Comparison of ENCODE assay signal across 12 cellular contexts in the genomic region with DNA sequence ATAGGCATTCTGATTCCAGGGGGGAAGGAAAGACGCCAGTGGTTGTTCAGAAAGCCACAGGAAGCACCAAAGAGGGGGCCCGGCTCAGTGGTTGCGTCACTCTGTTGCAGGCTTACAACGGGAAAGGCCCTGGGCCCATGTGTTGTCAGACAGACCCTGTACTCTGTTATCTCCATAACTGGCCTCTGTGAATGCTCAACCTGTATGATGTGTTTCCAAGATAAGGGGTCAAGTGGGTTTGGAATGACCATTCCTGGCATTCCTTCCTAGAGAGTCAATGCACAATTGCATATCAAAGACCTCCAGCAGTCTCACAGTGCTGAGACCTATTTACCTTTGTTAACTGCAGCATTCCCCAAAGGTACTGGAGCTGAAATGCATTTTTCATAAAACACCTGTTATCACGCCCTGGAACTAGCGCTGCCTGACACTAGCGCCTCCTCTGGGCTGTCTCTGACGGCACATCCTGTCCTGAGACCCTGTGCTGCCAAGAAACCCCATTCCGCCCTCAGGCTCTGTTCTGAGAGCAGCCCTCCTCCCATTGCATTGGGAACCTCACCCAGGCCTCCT. TPM values are rescaled to one million over a fixed set of nuclear protein-coding genes. Genes with fewer than 3 reads are reported as not detected.
DNase-seq lines count a peak whose midpoint lies in the region; ATAC-seq, FAIRE-seq and TF ChIP-seq lines count a peak whose summit lies in the region.
"Had no signal": no experiment of that assay in that cellular context is flagged by ENCODE, and none has a peak within 500 bp of the region (broad histone marks: within the 10 kb centered on the region; RNA-seq: fewer than 3 reads in every experiment).

No MANE protein-coding gene starts in this region.

- H2BK120ac ChIP-seq in mesendoderm (ENCODE audit: low read depth, low read length): peak overlapping the region; percentile 83

- H3K4me3 ChIP-seq in CD8-positive, alpha-beta T cell (ENCODE audit: low read depth, low read length): no peak overlapping the region
- H3K4me3 ChIP-seq in HUES64 (ENCODE audit: low read length) (no peak overlapping the region), astrocyte (ENCODE audit: insufficient read depth, low read depth, low read length) (no peak overlapping the region), mesendoderm (ENCODE audit: low read length) (no peak overlapping the region)

- no peaks in the 10 kb centered on the region for H3K36me3 ChIP-seq in CD8-positive, alpha-beta T cell (ENCODE audit: insufficient read depth, low read length)
- H3K36me3 ChIP-seq in HUES64 (ENCODE audit: insufficient read depth, low read length) (no peaks in the 10 kb centered on the region), astrocyte (ENCODE audit: insufficient read depth, low read length) (no peaks in the 10 kb centered on the region), mesendoderm (ENCODE audit: control insufficient read depth, insufficient read depth, low read length) (no peaks in the 10 kb centered on the region)

- H3K4me3 Mint-ChIP-seq in CD8-positive, alpha-beta T cell: no peak overlapping the region
- no peak overlapping the region for H3K4me3 Mint-ChIP-seq in astrocyte (ENCODE audit: unreplicated experiment)
- H3K4me3 Mint-ChIP-seq: activated naive CD4-positive, alpha-beta T cell treated with anti-CD3 and anti-CD28 coated beads, Interleukin-2, amount 10 ng/mL, durations not matched to agents 7 days and 5 days; T-helper 17 cell had no signal

- H3K23ac ChIP-seq in mesendoderm (ENCODE audit: low read length): no peak overlapping the region

- CTCF ChIA-PET in CD8-positive, alpha-beta T cell (lab: Charles Lee): no interaction called here

- no peak overlapping the region for H3K27ac ChIP-seq in CD8-positive, alpha-beta T cell (ENCODE audit: low read depth, low read length)
- H3K27ac ChIP-seq in HUES64 (ENCODE audit: low read depth, low read length) (peak overlapping the region; percentile 87), astrocyte (ENCODE audit: low read depth, low read length) (no peak overlapping the region), mesendoderm (ENCODE audit: low read depth, low read length) (peak overlapping the region; percentile 93)

- intact Hi-C loops in CD8-positive, alpha-beta T cell (cut with DNase I, micrococcal nuclease): no loop called here

- no peak for FAIRE-seq in astrocyte (lab: Jason Lieb, UNC)

- no peaks in the 10 kb centered on the region for H3K27me3 Mint-ChIP-seq in CD8-positive, alpha-beta T cell (ENCODE audit: low read depth)
- no peaks in the 10 kb centered on the region for H3K27me3 Mint-ChIP-seq in astrocyte (ENCODE audit: low read depth, unreplicated experiment)

- 21% methylated on average over 9 of the region's 9 CpGs for WGBS in HUES64
- no CpG with 5 or more reads among the region's 9 CpGs for WGBS in mesendoderm (ENCODE audit: extremely low coverage, insufficient coverage, low lambda C conversion rate)

- H2AFZ ChIP-seq in astrocyte (ENCODE audit: low read depth, low read length): no peak overlapping the region

- H3K9me3 Mint-ChIP-seq in CD8-positive, alpha-beta T cell: no peaks in the 10 kb centered on the region
- no peaks in the 10 kb centered on the region for H3K9me3 Mint-ChIP-seq in astrocyte (ENCODE audit: unreplicated experiment)
- H3K9me3 Mint-ChIP-seq: activated naive CD4-positive, alpha-beta T cell treated with anti-CD3 and anti-CD28 coated beads, Interleukin-2, amount 10 ng/mL, durations not matched to agents 7 days and 5 days had no signal

- no peak overlapping the region for H4K5ac ChIP-seq in mesendoderm (ENCODE audit: low read length)

- H3K27me3 ChIP-seq in CD8-positive, alpha-beta T cell (ENCODE audit: insufficient read depth, low read length): no peaks in the 10 kb centered on the region
- H3K27me3 ChIP-seq in HUES64 (ENCODE audit: insufficient read depth, low read length) (no peaks in the 10 kb centered on the region), astrocyte (ENCODE audit: insufficient read depth, low read length) (no peaks in the 10 kb centered on the region), mesendoderm (ENCODE audit: insufficient read depth, low read length, poor library complexity) (no peaks in the 10 kb centered on the region)

- no peak overlapping the region for H2BK15ac ChIP-seq in mesendoderm (replicated peaks; ENCODE audit: low read depth)

- peak; percentile 61 for ATAC-seq in CD8-positive, alpha-beta T cell
- no peak for ATAC-seq in HG03378 (IDR thresholded peaks at IDR 0.05; ENCODE audit: unreplicated experiment)
- ATAC-seq: T-helper 17 cell had no signal

- H3K4me1 ChIP-seq in CD8-positive, alpha-beta T cell (ENCODE audit: insufficient read depth, low read length): peaks cover 31% of the 10 kb centered on the region
- H3K4me1 ChIP-seq in HUES64 (ENCODE audit: insufficient read depth, low read length): peaks cover 36% of the 10 kb centered on the region
- H3K4me1 ChIP-seq in astrocyte (ENCODE audit: insufficient read depth, low read length): peaks cover 34% of the 10 kb centered on the region
- H3K4me1 ChIP-seq in mesendoderm (ENCODE audit: control insufficient read depth, low read depth, low read length): peaks cover 29% of the 10 kb centered on the region

- H3K56ac ChIP-seq in mesendoderm (ENCODE audit: low read length): peak overlapping the region; percentile 77

- H3K36me3 Mint-ChIP-seq in CD8-positive, alpha-beta T cell: no peaks in the 10 kb centered on the region
- H3K36me3 Mint-ChIP-seq in astrocyte (ENCODE audit: low read depth, unreplicated experiment): peaks cover 5% of the 10 kb centered on the region
- H3K36me3 Mint-ChIP-seq: activated naive CD4-positive, alpha-beta T cell treated with anti-CD3 and anti-CD28 coated beads, Interleukin-2, amount 10 ng/mL, durations not matched to agents 7 days and 5 days had no signal

- no peak overlapping the region for H3K27ac Mint-ChIP-seq in CD8-positive, alpha-beta T cell
- H3K27ac Mint-ChIP-seq in astrocyte (ENCODE audit: unreplicated experiment): peak overlapping the region; percentile 67
- H3K27ac Mint-ChIP-seq: activated naive CD4-positive, alpha-beta T cell treated with anti-CD3 and anti-CD28 coated beads, Interleukin-2, amount 10 ng/mL, durations not matched to agents 7 days and 5 days; T-helper 17 cell had no signal

- peak overlapping the region; percentile 85 for H3K4ac ChIP-seq in mesendoderm (ENCODE audit: low read depth, low read length)

- H3K4me2 ChIP-seq in astrocyte (ENCODE audit: low read length): peak overlapping the region; percentile 10
- no peak overlapping the region for H3K4me2 ChIP-seq in mesendoderm (ENCODE audit: low read length)

- peak overlapping the region; percentile 86 for H2BK5ac ChIP-seq in mesendoderm (ENCODE audit: low read length)

- no peak overlapping the region for H2AK5ac ChIP-seq in mesendoderm (ENCODE audit: low read length)

- H4K8ac ChIP-seq in mesendoderm (ENCODE audit: low read depth, low read length): peak overlapping the region; percentile 98

- TF ChIP-seq CTCF in CD8-positive, alpha-beta T cell (IDR thresholded peaks at IDR 0.05): no peak
- TF ChIP-seq CTCF in astrocyte (IDR thresholded peaks at IDR 0.05; ENCODE audit: insufficient read depth, low read depth, low read length): peak; percentile 12

- H3K9me3 ChIP-seq in CD8-positive, alpha-beta T cell (ENCODE audit: low read length): no peaks in the 10 kb centered on the region
- H3K9me3 ChIP-seq in HUES64 (ENCODE audit: insufficient read depth, low read depth, low read length) (no peaks in the 10 kb centered on the region), astrocyte (ENCODE audit: insufficient read depth, low read depth, low read length) (no peaks in the 10 kb centered on the region)

- H3K18ac ChIP-seq in mesendoderm (ENCODE audit: low read length): peak overlapping the region; percentile 95

- H3K4me1 Mint-ChIP-seq in CD8-positive, alpha-beta T cell (ENCODE audit: low read depth): peaks cover 40% of the 10 kb centered on the region
- peaks cover 39% of the 10 kb centered on the region for H3K4me1 Mint-ChIP-seq in astrocyte (ENCODE audit: low read depth, unreplicated experiment)

- no peaks in the 10 kb centered on the region for H3K79me1 ChIP-seq in mesendoderm (ENCODE audit: low read length)

- H3K9ac ChIP-seq in HUES64 (ENCODE audit: low read depth, low read length): peak overlapping the region; percentile 58
- no peak overlapping the region for H3K9ac ChIP-seq in astrocyte (ENCODE audit: low read length)
- no peak overlapping the region for H3K9ac ChIP-seq in mesendoderm (ENCODE audit: low read length)

- H3K79me2 ChIP-seq in astrocyte (ENCODE audit: insufficient read depth, low read length) (no peaks in the 10 kb centered on the region), mesendoderm (ENCODE audit: control insufficient read depth, insufficient read depth, low read length) (no peaks in the 10 kb centered on the region)

- DNase-seq in CD8-positive, alpha-beta T cell: no peak
- DNase-seq in astrocyte (ENCODE audit: low read depth): peak; percentile 63
- DNase-seq in mesendoderm: peak; percentile 100
- no peak for DNase-seq in ureter (ENCODE audit: low spot score)
- DNase-seq in GM19238 (ENCODE audit: insufficient read length, low spot score): no peak
- no peak for DNase-seq in RKO (ENCODE audit: low spot score)
- DNase-seq: activated naive CD4-positive, alpha-beta T cell treated with anti-CD3 and anti-CD28 coated beads, Interleukin-2, amount 10 ng/mL, durations not matched to agents 7 days and 5 days; T-helper 17 cell had no signal

- POLR2A ChIA-PET in CD8-positive, alpha-beta T cell (lab: Charles Lee): interaction anchor here (1.5 kb wide), 1 partner anchor 10 kb away, joined by 4 read pairs; no protein-coding TSS in a partner anchor

- H4K20me1 ChIP-seq in astrocyte (ENCODE audit: insufficient read depth, low read length): no peaks in the 10 kb centered on the region

RNA-seq across cellular contexts. Expression of a gene that starts 13.2 kb away (rescaled TPM):
- total RNA-seq in CD8-positive, alpha-beta T cell: 100 to 1,000 TPM; 127 to 128 TPM
- polyA plus RNA-seq in HUES64 (2013, experiment 1 of 2): 45.2 TPM
- polyA plus RNA-seq in HUES64 (2013, experiment 2 of 2): 53.3 TPM
- total RNA-seq in astrocyte (83.3 and 84.1 TPM in 2 replicates), ureter (207 TPM)
- polyA plus RNA-seq in mesendoderm (2013, experiment 1 of 2): 86.5 TPM
- polyA plus RNA-seq in mesendoderm (2013, experiment 2 of 2): 91.0 TPM

RNA-seq across cellular contexts. Expression of a gene that starts 23.7 kb away (rescaled TPM):
- not detected for total RNA-seq in CD8-positive, alpha-beta T cell
- 8.4 TPM for polyA plus RNA-seq in HUES64 (2013, experiment 1 of 2)
- 14.5 TPM for polyA plus RNA-seq in HUES64 (2013, experiment 2 of 2)
- total RNA-seq in astrocyte: 0.34 and 1.4 TPM in 2 replicates
- 111 TPM for polyA plus RNA-seq in mesendoderm (2013, experiment 1 of 2)
- polyA plus RNA-seq in mesendoderm (2013, experiment 2 of 2): 108 TPM
- total RNA-seq in ureter: 24.2 TPM
- total RNA-seq: T-helper 17 cell had no signal

RNA-seq across cellular contexts. Expression of a gene that starts 47.9 kb away (rescaled TPM):
- not detected for total RNA-seq in CD8-positive, alpha-beta T cell
- not detected for polyA plus RNA-seq in HUES64 (2013, experiment 1 of 2)
- polyA plus RNA-seq in HUES64 (2013, experiment 2 of 2): not detected
- total RNA-seq in astrocyte (not detected in 2 replicates), ureter (not detected)
- not detected for polyA plus RNA-seq in mesendoderm (2013, experiment 1 of 2)
- polyA plus RNA-seq in mesendoderm (2013, experiment 2 of 2): not detected
- total RNA-seq: LHCN-M2, subcutaneous adipose tissue, T-helper 17 cell had no signal

Comparison
In these comparisons a context has a peak if more than half of its experiments do, and no peak if none do; other contexts are left out.
1. DNase-seq: peak in astrocyte (single experiment) and mesendoderm (single experiment); none in CD8-positive, alpha-beta T cell (0 of 7), ureter (single experiment), GM19238 (single experiment) and RKO (single experiment).
2. H3K27ac ChIP-seq: peak in HUES64 (single experiment) and mesendoderm (single experiment); none in CD8-positive, alpha-beta T cell (single experiment) and astrocyte (single experiment).
3. RNA of a gene that starts 23.7 kb away (total RNA-seq): 24.2 TPM in ureter (single experiment); 0.34 to 1.4 TPM in astrocyte and not detected in CD8-positive, alpha-beta T cell; every median in the first group is over 10 times any median in the second.